Comparison of ENCODE assay signal across 20 cellular contexts in genomic region chr5:51556833-51557232, GRCh38.
"Had no signal": no experiment of that assay in that cellular context is flagged by ENCODE, and none has a peak within 500 bp of the region (broad histone marks: within the 10 kb centered on the region; RNA-seq: fewer than 3 reads in every experiment).

No MANE protein-coding gene starts in this region.

- H3K36me3 ChIP-seq: gastrocnemius medialis, left ventricle myocardium inferior, lower lobe of right lung, neural progenitor cell, ovary, suprapubic skin, thyroid gland had no signal

- H3K27me3 ChIP-seq: dorsolateral prefrontal cortex, gastrocnemius medialis, neural progenitor cell, ovary, suprapubic skin, thyroid gland had no signal

- H3K4me3 ChIP-seq: coronary artery, dorsolateral prefrontal cortex, gastrocnemius medialis, left ventricle myocardium inferior, lower lobe of right lung, neural progenitor cell, ovary, suprapubic skin, thyroid gland had no signal

- H3K4me2 ChIP-seq: neural progenitor cell had no signal

- H3K27ac ChIP-seq: coronary artery, dorsolateral prefrontal cortex, gastrocnemius medialis, left ventricle myocardium inferior, lower lobe of right lung, neural progenitor cell, ovary, suprapubic skin, thyroid gland had no signal

- H3K9ac ChIP-seq: neural progenitor cell had no signal

- H2AFZ ChIP-seq: neural progenitor cell had no signal

- H3K9me3 ChIP-seq: gastrocnemius medialis, lower lobe of right lung, ovary, suprapubic skin, thyroid gland had no signal

- H3K4me1 ChIP-seq: gastrocnemius medialis, left ventricle myocardium inferior, lower lobe of right lung, neural progenitor cell, suprapubic skin, thyroid gland had no signal

- DNase-seq: dorsolateral prefrontal cortex; effector CD8-positive, alpha-beta T cell; gastrocnemius medialis; glutamatergic neuron; immature natural killer cell; kidney; left cardiac atrium; left ventricle myocardium inferior; lower lobe of right lung; midbrain; nucleus accumbens; ovary; right cardiac atrium; small intestine; stimulated activated CD4-positive, alpha-beta T cell treated with anti-CD3 and anti-CD28 coated beads, Interleukin-12 subunit alpha, Interleukin-12 subunit beta, amount 100 ng/mL, for 4 hours; stimulated activated naive CD8-positive, alpha-beta T cell treated with anti-CD3 and anti-CD28 coated beads, Interleukin-15, Interleukin-2, amounts not matched to agents 100 U/mL and 50 U/mL, for 24 hours; thyroid gland had no signal
